Comparison of ENCODE assay signal across 19 cellular contexts in the genomic region with DNA sequence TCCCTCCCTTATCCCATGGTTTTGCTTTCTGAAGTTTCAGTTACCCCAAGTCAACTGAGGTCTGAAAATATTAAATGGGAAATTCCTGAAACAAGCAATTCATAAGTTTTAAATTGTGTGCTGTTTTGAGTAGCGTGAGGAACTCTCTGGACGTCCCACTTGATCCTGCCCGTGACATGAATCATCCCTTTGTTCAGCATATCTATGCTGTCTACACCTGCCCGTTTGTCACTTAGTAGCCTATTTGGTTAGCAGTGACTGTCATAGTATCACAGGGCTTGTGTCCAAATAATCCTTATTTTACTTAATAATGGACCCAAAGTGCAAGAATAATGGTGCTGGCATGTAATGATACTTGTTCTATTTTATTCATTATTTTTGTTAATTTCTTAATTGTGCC.
"Had no signal": no experiment of that assay in that cellular context is flagged by ENCODE, and none has a peak within 500 bp of the region (broad histone marks: within the 10 kb centered on the region; RNA-seq: fewer than 3 reads in every experiment).

No MANE protein-coding gene starts in this region.

- FAIRE-seq: astrocyte, keratinocyte, small intestine had no signal

- H3K4me1 ChIP-seq: prostate gland had no signal

- DNase-seq: activated CD4-positive, alpha-beta T cell treated with anti-CD3 and anti-CD28 coated beads, Interleukin-2, amount 10 ng/mL, durations not matched to agents 7 days and 5 days; activated effector memory CD4-positive, alpha-beta T cell treated with anti-CD3 and anti-CD28 coated beads, Interleukin-2, amount 50 U/mL, for 16 hours; activated naive CD4-positive, alpha-beta T cell treated with anti-CD3 and anti-CD28 coated beads, Interleukin-2, amount 50 U/mL, for 16 hours; activated T-cell treated with anti-CD3 and anti-CD28 coated beads, Interleukin-2, amount 50 U/mL, for 72 hours; effector CD4-positive, alpha-beta T cell; esophagus squamous epithelium; hypothalamus; left lung; midbrain; right cardiac atrium; small intestine; stimulated activated CD4-positive, alpha-beta T cell treated with anti-CD3 and anti-CD28 coated beads, Interleukin-15, amount 100 ng/mL, for 24 hours; stimulated activated CD4-positive, alpha-beta T cell treated with anti-CD3 and anti-CD28 coated beads, Interleukin-2, amount 100 ng/mL, for 48 hours; stimulated activated naive CD8-positive, alpha-beta T cell treated with anti-CD3 and anti-CD28 coated beads, Interleukin-15, amount 100 ng/mL, for 72 hours had no signal

- H3K9me3 ChIP-seq: esophagus squamous epithelium, left lung, prostate gland, suprapubic skin had no signal

- H3K27me3 ChIP-seq: esophagus squamous epithelium, left lung, suprapubic skin had no signal

- ATAC-seq: activated CD4-positive, CD25-positive, alpha-beta regulatory T cell treated with anti-CD3 and anti-CD28 coated beads, Interleukin-2, amount 50 U/mL, for 24 hours; activated T-cell treated with anti-CD3 and anti-CD28 coated beads, Interleukin-2, amount 50 U/mL, for 72 hours; left lung; right cardiac atrium; stimulated activated naive CD8-positive, alpha-beta T cell treated with anti-CD3 and anti-CD28 coated beads, Interleukin-15, amount 100 ng/mL, for 72 hours had no signal

- H3K27ac ChIP-seq: esophagus squamous epithelium, prostate gland, suprapubic skin had no signal

- H3K36me3 ChIP-seq: prostate gland, suprapubic skin had no signal

- H3K4me3 ChIP-seq: esophagus squamous epithelium, left lung, prostate gland, suprapubic skin had no signal
